ENCODE assay signal across 1 cellular context in genomic region chr1:5892370-5892769, GRCh38.
TF ChIP-seq lines count a peak whose summit lies in the region.

No MANE protein-coding gene starts in this region.

TF ChIP-seq in IMR-90, 13 proteins besides CTCF, POLR2A, EP300 and RAD21 (continued from another document):
- TF ChIP-seq USF2 (IDR thresholded peaks at IDR 0.05; ENCODE audit: low read depth, low read length), result no peak
- TF ChIP-seq CHD1 (IDR thresholded peaks at IDR 0.05; ENCODE audit: low read depth, low read length), result no peak
- TF ChIP-seq CEBPB (IDR thresholded peaks at IDR 0.05; ENCODE audit: low read depth, low read length), result no peak
- no peak for TF ChIP-seq NFE2L2 (IDR thresholded peaks at IDR 0.05; ENCODE audit: low read depth, low read length)
